1 cellular context compared by ENCODE assay signal in genomic region chr4:1536579-1537409, GRCh38.
TF ChIP-seq lines count a peak whose summit lies in the region.

No MANE protein-coding gene starts in this region.

TF ChIP-seq in GM12878, 131 proteins besides CTCF, POLR2A, EP300 and RAD21:
- TF ChIP-seq, protein P1, sequence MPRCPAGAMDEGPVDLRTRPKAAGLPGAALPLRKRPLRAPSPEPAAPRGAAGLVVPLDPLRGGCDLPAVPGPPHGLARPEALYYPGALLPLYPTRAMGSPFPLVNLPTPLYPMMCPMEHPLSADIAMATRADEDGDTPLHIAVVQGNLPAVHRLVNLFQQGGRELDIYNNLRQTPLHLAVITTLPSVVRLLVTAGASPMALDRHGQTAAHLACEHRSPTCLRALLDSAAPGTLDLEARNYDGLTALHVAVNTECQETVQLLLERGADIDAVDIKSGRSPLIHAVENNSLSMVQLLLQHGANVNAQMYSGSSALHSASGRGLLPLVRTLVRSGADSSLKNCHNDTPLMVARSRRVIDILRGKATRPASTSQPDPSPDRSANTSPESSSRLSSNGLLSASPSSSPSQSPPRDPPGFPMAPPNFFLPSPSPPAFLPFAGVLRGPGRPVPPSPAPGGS (IDR thresholded peaks at IDR 0.05; ENCODE audit: borderline replicate concordance, insufficient read depth, low read depth, low read length, poor library complexity, severe bottlenecking), result peak; percentile 86
- TF ChIP-seq, protein P2, sequence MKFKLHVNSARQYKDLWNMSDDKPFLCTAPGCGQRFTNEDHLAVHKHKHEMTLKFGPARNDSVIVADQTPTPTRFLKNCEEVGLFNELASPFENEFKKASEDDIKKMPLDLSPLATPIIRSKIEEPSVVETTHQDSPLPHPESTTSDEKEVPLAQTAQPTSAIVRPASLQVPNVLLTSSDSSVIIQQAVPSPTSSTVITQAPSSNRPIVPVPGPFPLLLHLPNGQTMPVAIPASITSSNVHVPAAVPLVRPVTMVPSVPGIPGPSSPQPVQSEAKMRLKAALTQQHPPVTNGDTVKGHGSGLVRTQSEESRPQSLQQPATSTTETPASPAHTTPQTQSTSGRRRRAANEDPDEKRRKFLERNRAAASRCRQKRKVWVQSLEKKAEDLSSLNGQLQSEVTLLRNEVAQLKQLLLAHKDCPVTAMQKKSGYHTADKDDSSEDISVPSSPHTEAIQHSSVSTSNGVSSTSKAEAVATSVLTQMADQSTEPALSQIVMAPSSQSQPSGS (IDR thresholded peaks at IDR 0.05; ENCODE audit: low read length), result no peak
- TF ChIP-seq SIN3A (IDR thresholded peaks at IDR 0.05; ENCODE audit: low read depth, low read length), result no peak
- TF ChIP-seq ATF7 (IDR thresholded peaks at IDR 0.05; ENCODE audit: low read depth), result no peak
- no peak for TF ChIP-seq BACH1 (IDR thresholded peaks at IDR 0.05; ENCODE audit: borderline replicate concordance)
- TF ChIP-seq, protein P3, sequence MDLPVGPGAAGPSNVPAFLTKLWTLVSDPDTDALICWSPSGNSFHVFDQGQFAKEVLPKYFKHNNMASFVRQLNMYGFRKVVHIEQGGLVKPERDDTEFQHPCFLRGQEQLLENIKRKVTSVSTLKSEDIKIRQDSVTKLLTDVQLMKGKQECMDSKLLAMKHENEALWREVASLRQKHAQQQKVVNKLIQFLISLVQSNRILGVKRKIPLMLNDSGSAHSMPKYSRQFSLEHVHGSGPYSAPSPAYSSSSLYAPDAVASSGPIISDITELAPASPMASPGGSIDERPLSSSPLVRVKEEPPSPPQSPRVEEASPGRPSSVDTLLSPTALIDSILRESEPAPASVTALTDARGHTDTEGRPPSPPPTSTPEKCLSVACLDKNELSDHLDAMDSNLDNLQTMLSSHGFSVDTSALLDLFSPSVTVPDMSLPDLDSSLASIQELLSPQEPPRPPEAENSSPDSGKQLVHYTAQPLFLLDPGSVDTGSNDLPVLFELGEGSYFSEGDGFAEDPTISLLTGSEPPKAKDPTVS (IDR thresholded peaks at IDR 0.05; ENCODE audit: low read depth, low read length), result no peak
- TF ChIP-seq DPF2 (IDR thresholded peaks at IDR 0.05), result no peak
- TF ChIP-seq RBBP5 (conservative IDR thresholded peaks at IDR 0.05), result no peak
- peak; percentile 78; the same call in 1 of the 2 replicates for TF ChIP-seq TCF3 (IDR thresholded peaks at IDR 0.05; ENCODE audit: borderline replicate concordance, insufficient read depth, low read depth, low read length)
- no peak for TF ChIP-seq ZNF687 (IDR thresholded peaks at IDR 0.05)
- TF ChIP-seq MYB (IDR thresholded peaks at IDR 0.05; ENCODE audit: borderline replicate concordance, low read depth, low read length), result no peak
- TF ChIP-seq ZNF207 (IDR thresholded peaks at IDR 0.05; ENCODE audit: borderline replicate concordance), result no peak
- no peak for TF ChIP-seq CHD2 (IDR thresholded peaks at IDR 0.05; ENCODE audit: borderline replicate concordance, low read depth, low read length)
- no peak for TF ChIP-seq MEF2B (IDR thresholded peaks at IDR 0.05; ENCODE audit: partially characterized antibody, poor library complexity, severe bottlenecking)
- TF ChIP-seq NR2C1 (IDR thresholded peaks at IDR 0.05), result no peak
- TF ChIP-seq SMAD5 (IDR thresholded peaks at IDR 0.05; ENCODE audit: low read depth), result no peak
- no peak for TF ChIP-seq ESRRA (IDR thresholded peaks at IDR 0.05; ENCODE audit: low read length)
